ENCODE assay signal across 2 cellular contexts in the genomic region with DNA sequence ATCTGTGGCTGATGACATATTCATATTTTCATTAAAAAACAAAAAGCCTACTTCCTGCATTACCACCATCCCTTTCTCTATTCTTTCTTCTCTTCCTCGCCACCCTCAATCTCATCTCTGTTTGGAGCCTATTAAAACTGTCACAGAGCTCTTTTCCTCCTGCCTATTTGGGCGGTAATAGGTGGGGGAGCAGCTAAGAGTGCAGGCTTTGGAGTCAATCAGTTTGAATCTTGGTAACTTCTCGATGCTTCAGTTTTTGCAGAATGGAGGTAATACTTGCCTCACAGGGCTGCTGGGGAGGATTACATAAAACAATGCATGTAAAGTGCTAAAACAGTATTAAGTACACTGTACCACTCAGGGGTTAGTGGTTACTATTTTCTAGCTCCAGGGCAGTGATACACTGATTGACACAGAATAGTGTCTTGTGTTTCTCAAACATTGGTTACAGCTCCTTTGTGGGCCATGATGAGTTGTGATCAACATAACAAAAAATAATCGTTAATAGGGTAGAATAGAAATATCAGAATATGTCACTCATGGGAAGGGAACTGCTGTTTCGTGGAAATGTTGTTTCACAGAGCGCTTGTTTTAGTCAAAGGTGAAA.
TF ChIP-seq lines count a peak whose summit lies in the region.

No MANE protein-coding gene starts in this region.

TF ChIP-seq in GM23338, 12 proteins besides CTCF, POLR2A, EP300 and RAD21 (continues in another document):
- TF ChIP-seq, protein P1, sequence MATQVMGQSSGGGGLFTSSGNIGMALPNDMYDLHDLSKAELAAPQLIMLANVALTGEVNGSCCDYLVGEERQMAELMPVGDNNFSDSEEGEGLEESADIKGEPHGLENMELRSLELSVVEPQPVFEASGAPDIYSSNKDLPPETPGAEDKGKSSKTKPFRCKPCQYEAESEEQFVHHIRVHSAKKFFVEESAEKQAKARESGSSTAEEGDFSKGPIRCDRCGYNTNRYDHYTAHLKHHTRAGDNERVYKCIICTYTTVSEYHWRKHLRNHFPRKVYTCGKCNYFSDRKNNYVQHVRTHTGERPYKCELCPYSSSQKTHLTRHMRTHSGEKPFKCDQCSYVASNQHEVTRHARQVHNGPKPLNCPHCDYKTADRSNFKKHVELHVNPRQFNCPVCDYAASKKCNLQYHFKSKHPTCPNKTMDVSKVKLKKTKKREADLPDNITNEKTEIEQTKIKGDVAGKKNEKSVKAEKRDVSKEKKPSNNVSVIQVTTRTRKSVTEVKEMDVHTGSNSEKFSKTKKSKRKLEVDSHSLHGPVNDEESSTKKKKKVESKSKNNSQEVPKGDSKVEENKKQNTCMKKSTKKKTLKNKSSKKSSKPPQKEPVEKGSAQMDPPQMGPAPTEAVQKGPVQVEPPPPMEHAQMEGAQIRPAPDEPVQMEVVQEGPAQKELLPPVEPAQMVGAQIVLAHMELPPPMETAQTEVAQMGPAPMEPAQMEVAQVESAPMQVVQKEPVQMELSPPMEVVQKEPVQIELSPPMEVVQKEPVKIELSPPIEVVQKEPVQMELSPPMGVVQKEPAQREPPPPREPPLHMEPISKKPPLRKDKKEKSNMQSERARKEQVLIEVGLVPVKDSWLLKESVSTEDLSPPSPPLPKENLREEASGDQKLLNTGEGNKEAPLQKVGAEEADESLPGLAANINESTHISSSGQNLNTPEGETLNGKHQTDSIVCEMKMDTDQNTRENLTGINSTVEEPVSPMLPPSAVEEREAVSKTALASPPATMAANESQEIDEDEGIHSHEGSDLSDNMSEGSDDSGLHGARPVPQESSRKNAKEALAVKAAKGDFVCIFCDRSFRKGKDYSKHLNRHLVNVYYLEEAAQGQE (IDR thresholded peaks at IDR 0.05; ENCODE audit: unreplicated experiment): no peak
- TF ChIP-seq CREB1 (CRISPR knock-in tag; IDR thresholded peaks at IDR 0.05; ENCODE audit: low read depth) (no peak), ETS1 (IDR thresholded peaks at IDR 0.05) (no peak), STAT1 (IDR thresholded peaks at IDR 0.05; ENCODE audit: unreplicated experiment) (no peak), EZH2 (IDR thresholded peaks at IDR 0.05; ENCODE audit: low read depth, unreplicated experiment) (no peak), EZH2phosphoT487 (IDR thresholded peaks at IDR 0.05; ENCODE audit: unreplicated experiment) (no peak), ZNF331 (CRISPR knock-in tag; IDR thresholded peaks at IDR 0.05; ENCODE audit: low read depth) (no peak), JUNB (IDR thresholded peaks at IDR 0.05; ENCODE audit: unreplicated experiment) (no peak)
- TF ChIP-seq, protein P2, sequence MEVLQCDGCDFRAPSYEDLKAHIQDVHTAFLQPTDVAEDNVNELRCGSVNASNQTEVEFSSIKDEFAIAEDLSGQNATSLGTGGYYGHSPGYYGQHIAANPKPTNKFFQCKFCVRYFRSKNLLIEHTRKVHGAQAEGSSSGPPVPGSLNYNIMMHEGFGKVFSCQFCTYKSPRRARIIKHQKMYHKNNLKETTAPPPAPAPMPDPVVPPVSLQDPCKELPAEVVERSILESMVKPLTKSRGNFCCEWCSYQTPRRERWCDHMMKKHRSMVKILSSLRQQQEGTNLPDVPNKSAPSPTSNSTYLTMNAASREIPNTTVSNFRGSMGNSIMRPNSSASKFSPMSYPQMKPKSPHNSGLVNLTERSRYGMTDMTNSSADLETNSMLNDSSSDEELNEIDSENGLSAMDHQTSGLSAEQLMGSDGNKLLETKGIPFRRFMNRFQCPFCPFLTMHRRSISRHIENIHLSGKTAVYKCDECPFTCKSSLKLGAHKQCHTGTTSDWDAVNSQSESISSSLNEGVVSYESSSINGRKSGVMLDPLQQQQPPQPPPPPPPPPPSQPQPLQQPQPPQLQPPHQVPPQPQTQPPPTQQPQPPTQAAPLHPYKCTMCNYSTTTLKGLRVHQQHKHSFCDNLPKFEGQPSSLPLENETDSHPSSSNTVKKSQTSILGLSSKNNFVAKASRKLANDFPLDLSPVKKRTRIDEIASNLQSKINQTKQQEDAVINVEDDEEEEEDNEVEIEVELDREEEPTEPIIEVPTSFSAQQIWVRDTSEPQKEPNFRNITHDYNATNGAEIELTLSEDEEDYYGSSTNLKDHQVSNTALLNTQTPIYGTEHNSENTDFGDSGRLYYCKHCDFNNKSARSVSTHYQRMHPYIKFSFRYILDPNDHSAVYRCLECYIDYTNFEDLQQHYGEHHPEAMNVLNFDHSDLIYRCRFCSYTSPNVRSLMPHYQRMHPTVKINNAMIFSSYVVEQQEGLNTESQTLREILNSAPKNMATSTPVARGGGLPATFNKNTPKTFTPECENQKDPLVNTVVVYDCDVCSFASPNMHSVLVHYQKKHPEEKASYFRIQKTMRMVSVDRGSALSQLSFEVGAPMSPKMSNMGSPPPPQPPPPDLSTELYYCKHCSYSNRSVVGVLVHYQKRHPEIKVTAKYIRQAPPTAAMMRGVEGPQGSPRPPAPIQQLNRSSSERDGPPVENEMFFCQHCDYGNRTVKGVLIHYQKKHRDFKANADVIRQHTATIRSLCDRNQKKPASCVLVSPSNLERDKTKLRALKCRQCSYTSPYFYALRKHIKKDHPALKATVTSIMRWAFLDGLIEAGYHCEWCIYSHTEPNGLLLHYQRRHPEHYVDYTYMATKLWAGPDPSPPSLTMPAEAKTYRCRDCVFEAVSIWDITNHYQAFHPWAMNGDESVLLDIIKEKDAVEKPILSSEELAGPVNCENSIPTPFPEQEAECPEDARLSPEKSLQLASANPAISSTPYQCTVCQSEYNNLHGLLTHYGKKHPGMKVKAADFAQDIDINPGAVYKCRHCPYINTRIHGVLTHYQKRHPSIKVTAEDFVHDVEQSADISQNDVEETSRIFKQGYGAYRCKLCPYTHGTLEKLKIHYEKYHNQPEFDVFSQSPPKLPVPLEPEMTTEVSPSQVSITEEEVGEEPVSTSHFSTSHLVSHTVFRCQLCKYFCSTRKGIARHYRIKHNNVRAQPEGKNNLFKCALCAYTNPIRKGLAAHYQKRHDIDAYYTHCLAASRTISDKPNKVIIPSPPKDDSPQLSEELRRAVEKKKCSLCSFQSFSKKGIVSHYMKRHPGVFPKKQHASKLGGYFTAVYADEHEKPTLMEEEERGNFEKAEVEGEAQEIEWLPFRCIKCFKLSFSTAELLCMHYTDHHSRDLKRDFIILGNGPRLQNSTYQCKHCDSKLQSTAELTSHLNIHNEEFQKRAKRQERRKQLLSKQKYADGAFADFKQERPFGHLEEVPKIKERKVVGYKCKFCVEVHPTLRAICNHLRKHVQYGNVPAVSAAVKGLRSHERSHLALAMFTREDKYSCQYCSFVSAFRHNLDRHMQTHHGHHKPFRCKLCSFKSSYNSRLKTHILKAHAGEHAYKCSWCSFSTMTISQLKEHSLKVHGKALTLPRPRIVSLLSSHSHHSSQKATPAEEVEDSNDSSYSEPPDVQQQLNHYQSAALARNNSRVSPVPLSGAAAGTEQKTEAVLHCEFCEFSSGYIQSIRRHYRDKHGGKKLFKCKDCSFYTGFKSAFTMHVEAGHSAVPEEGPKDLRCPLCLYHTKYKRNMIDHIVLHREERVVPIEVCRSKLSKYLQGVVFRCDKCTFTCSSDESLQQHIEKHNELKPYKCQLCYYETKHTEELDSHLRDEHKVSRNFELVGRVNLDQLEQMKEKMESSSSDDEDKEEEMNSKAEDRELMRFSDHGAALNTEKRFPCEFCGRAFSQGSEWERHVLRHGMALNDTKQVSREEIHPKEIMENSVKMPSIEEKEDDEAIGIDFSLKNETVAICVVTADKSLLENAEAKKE (CRISPR knock-in tag; IDR thresholded peaks at IDR 0.05): no peak

TF ChIP-seq in WTC11, 78 proteins besides CTCF, POLR2A, EP300 and RAD21 (continued from another document):
- TF ChIP-seq ATF2 (CRISPR knock-in tag; IDR thresholded peaks at IDR 0.05; ENCODE audit: borderline replicate concordance, low read depth) (no peak), PRRX2 (CRISPR knock-in tag; IDR thresholded peaks at IDR 0.05) (no peak), TEAD4 (CRISPR knock-in tag; IDR thresholded peaks at IDR 0.05) (no peak), KAT7 (CRISPR knock-in tag; IDR thresholded peaks at IDR 0.05; ENCODE audit: borderline replicate concordance) (no peak), GRHL2 (CRISPR knock-in tag; IDR thresholded peaks at IDR 0.05; ENCODE audit: insufficient replicate concordance, severe bottlenecking) (no peak), MLX (CRISPR knock-in tag; IDR thresholded peaks at IDR 0.05) (no peak)
- TF ChIP-seq, protein P3, sequence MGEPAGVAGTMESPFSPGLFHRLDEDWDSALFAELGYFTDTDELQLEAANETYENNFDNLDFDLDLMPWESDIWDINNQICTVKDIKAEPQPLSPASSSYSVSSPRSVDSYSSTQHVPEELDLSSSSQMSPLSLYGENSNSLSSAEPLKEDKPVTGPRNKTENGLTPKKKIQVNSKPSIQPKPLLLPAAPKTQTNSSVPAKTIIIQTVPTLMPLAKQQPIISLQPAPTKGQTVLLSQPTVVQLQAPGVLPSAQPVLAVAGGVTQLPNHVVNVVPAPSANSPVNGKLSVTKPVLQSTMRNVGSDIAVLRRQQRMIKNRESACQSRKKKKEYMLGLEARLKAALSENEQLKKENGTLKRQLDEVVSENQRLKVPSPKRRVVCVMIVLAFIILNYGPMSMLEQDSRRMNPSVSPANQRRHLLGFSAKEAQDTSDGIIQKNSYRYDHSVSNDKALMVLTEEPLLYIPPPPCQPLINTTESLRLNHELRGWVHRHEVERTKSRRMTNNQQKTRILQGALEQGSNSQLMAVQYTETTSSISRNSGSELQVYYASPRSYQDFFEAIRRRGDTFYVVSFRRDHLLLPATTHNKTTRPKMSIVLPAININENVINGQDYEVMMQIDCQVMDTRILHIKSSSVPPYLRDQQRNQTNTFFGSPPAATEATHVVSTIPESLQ (CRISPR knock-in tag; IDR thresholded peaks at IDR 0.05): no peak
- TF ChIP-seq, protein P4, sequence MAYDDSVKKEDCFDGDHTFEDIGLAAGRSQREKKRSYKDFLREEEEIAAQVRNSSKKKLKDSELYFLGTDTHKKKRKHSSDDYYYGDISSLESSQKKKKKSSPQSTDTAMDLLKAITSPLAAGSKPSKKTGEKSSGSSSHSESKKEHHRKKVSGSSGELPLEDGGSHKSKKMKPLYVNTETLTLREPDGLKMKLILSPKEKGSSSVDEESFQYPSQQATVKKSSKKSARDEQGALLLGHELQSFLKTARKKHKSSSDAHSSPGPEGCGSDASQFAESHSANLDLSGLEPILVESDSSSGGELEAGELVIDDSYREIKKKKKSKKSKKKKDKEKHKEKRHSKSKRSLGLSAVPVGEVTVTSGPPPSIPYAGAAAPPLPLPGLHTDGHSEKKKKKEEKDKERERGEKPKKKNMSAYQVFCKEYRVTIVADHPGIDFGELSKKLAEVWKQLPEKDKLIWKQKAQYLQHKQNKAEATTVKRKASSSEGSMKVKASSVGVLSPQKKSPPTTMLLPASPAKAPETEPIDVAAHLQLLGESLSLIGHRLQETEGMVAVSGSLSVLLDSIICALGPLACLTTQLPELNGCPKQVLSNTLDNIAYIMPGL (CRISPR knock-in tag; IDR thresholded peaks at IDR 0.05): no peak
- TF ChIP-seq, protein P5, sequence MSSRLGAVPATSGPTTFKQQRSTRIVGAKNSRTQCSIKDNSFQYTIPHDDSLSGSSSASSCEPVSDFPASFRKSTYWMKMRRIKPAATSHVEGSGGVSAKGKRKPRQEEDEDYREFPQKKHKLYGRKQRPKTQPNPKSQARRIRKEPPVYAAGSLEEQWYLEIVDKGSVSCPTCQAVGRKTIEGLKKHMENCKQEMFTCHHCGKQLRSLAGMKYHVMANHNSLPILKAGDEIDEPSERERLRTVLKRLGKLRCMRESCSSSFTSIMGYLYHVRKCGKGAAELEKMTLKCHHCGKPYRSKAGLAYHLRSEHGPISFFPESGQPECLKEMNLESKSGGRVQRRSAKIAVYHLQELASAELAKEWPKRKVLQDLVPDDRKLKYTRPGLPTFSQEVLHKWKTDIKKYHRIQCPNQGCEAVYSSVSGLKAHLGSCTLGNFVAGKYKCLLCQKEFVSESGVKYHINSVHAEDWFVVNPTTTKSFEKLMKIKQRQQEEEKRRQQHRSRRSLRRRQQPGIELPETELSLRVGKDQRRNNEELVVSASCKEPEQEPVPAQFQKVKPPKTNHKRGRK (CRISPR knock-in tag; IDR thresholded peaks at IDR 0.05; ENCODE audit: borderline replicate concordance): no peak
